30 cellular contexts compared by ENCODE assay signal in the genomic region with DNA sequence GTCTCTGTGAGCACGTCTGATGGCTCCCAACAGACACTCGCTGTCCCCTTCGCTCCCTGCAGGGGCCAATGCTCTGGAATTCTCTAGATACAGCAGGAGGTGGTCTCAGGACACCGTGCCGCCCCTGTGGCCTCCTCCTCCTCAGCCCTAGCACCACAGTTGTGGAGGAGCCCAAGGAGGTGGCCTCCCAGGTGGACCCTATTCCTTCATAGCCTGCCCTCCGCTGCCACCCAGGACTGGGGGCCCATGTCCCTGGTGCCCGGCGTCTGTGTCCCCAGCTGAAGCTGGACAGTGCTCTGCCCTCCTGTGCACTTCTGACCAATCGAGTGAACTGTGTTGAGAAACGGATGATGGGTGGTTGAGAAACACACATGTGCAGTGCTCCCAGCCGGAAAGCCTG.
"Had no signal": no experiment of that assay in that cellular context is flagged by ENCODE, and none has a peak within 500 bp of the region (broad histone marks: within the 10 kb centered on the region; RNA-seq: fewer than 3 reads in every experiment).

No MANE protein-coding gene starts in this region.

- H3K36me3 Mint-ChIP-seq: mesothelial cell of epicardium, naive B cell, natural killer cell, type B pancreatic cell had no signal

- H3K36me3 ChIP-seq: lower lobe of right lung, neutrophil, ovary, right atrium auricular region, right lobe of liver, suprapubic skin, thoracic aorta, tibial artery, uterus had no signal

- H3K4me1 ChIP-seq: lower lobe of right lung, right atrium auricular region, right lobe of liver, suprapubic skin, uterus had no signal

- H3K27me3 ChIP-seq: neutrophil, ovary, right atrium auricular region, right lobe of liver, tibial artery, uterus had no signal

- H3K9me3 Mint-ChIP-seq: naive B cell; natural killer cell; nephron progenitor cell; stimulated activated naive CD8-positive, alpha-beta T cell treated with anti-CD3 and anti-CD28 coated beads, Interleukin-15, Interleukin-2, amounts not matched to agents 100 ng/mL and 50 ng/mL, for 24 hours; type B pancreatic cell had no signal

- H3K27ac ChIP-seq: lower lobe of right lung, neutrophil, ovary, right atrium auricular region, right lobe of liver, suprapubic skin, thoracic aorta, tibial artery, uterus had no signal

- H3K27me3 Mint-ChIP-seq: progenitor cell of endocrine pancreas; stimulated activated naive CD8-positive, alpha-beta T cell treated with anti-CD3 and anti-CD28 coated beads, Interleukin-15, Interleukin-2, amounts not matched to agents 100 ng/mL and 50 ng/mL, for 24 hours had no signal

- H3K9me3 ChIP-seq: lower lobe of right lung, neutrophil, ovary, right atrium auricular region, right lobe of liver, suprapubic skin, thoracic aorta, tibial artery, uterus had no signal

- H3K4me1 Mint-ChIP-seq: mesothelial cell of epicardium, naive B cell, natural killer cell had no signal

- H3K4me2 ChIP-seq: smooth muscle cell had no signal

- H3K4me3 ChIP-seq: lower lobe of right lung, ovary, right atrium auricular region, right lobe of liver, smooth muscle cell, suprapubic skin, thoracic aorta, tibial artery, uterus had no signal

- H3K4me3 Mint-ChIP-seq: mesothelial cell of epicardium; naive B cell; natural killer cell; nephron progenitor cell; stimulated activated naive CD8-positive, alpha-beta T cell treated with anti-CD3 and anti-CD28 coated beads, Interleukin-15, Interleukin-2, amounts not matched to agents 100 ng/mL and 50 ng/mL, for 24 hours; type B pancreatic cell had no signal

- ATAC-seq: left cardiac atrium, left lobe of liver, lower lobe of right lung, natural killer cell, right lobe of liver had no signal

- H3K27ac Mint-ChIP-seq: mesothelial cell of epicardium; naive B cell; natural killer cell; nephron progenitor cell; stimulated activated naive CD8-positive, alpha-beta T cell treated with anti-CD3 and anti-CD28 coated beads, Interleukin-15, Interleukin-2, amounts not matched to agents 100 ng/mL and 50 ng/mL, for 24 hours; type B pancreatic cell had no signal

- DNase-seq: hippocampal formation; kidney glomerular epithelial cell; left cardiac atrium; lower lobe of right lung; mammary epithelial cell; mesenchymal stem cell; naive B cell; natural killer cell; nephron progenitor cell; occipital lobe; ovary; right lobe of liver; stimulated activated CD4-positive, alpha-beta T cell treated with anti-CD3 and anti-CD28 coated beads, Interleukin-12 subunit alpha, Interleukin-12 subunit beta, amount 100 ng/mL, for 4 hours; stimulated activated CD4-positive, alpha-beta T cell treated with anti-CD3 and anti-CD28 coated beads, Interleukin-15, amount 100 ng/mL, for 24 hours; stimulated activated CD4-positive, alpha-beta T cell treated with anti-CD3 and anti-CD28 coated beads, Interleukin-2, amount 100 ng/mL, for 24 hours; stimulated activated CD4-positive, alpha-beta T cell treated with anti-CD3 and anti-CD28 coated beads, Interleukin-4, amount 100 ng/mL, for 1 hour; stimulated activated naive CD4-positive, alpha-beta T cell; tibial artery; uterus had no signal

- FAIRE-seq: keratinocyte had no signal
